18 cellular contexts compared by ENCODE assay signal in genomic region chr1:223109581-223110026, GRCh38. TPM values are rescaled to one million over a fixed set of nuclear protein-coding genes. Genes with fewer than 3 reads are reported as not detected.
DNase-seq lines count a peak whose midpoint lies in the region; ATAC-seq, FAIRE-seq and TF ChIP-seq lines count a peak whose summit lies in the region.
"Had no signal": no experiment of that assay in that cellular context is flagged by ENCODE, and none has a peak within 500 bp of the region (broad histone marks: within the 10 kb centered on the region; RNA-seq: fewer than 3 reads in every experiment).

No MANE protein-coding gene starts in this region.

- H3K27ac ChIP-seq in body of pancreas (peak overlapping the region; percentile 43 to 88 (median 68)), HepG2 (ENCODE audit: extremely low read length, insufficient read depth, low read length) (no peak overlapping the region)
- no peak overlapping the region for H3K27ac ChIP-seq in CD8-positive, alpha-beta memory T cell (ENCODE audit: low read depth, low read length)
- H3K27ac ChIP-seq: sigmoid colon, tibial artery had no signal

- peak overlapping the region in 1 of 8 donors; percentile 68 for H3K27ac Mint-ChIP-seq in CD8-positive, alpha-beta memory T cell
- H3K27ac Mint-ChIP-seq: activated CD4-positive, alpha-beta T cell treated with anti-CD3 and anti-CD28 coated beads, Interleukin-2, amount 10 ng/mL, durations not matched to agents 24 days and 14 days had no signal

- no peak for FAIRE-seq in HepG2 (lab: Jason Lieb, UNC)
- FAIRE-seq: H54 had no signal

- no peak overlapping the region for H3K4me3 Mint-ChIP-seq in CD8-positive, alpha-beta memory T cell
- H3K4me3 Mint-ChIP-seq: activated CD4-positive, alpha-beta T cell treated with anti-CD3 and anti-CD28 coated beads, Interleukin-2, amount 10 ng/mL, durations not matched to agents 24 days and 14 days had no signal

- TF ChIP-seq EP300 in HepG2 (IDR thresholded peaks at IDR 0.05; ENCODE audit: low read depth in 2 of 2, low read length in 2 of 2) (peak; percentile 43 to 49; a peak in 1 of 4 replicates), HepG2 (CRISPR knock-in tag; IDR thresholded peaks at IDR 0.05; ENCODE audit: borderline replicate concordance) (no peak)

- no peaks in the 10 kb centered on the region for H3K9me3 ChIP-seq in body of pancreas
- no peaks in the 10 kb centered on the region for H3K9me3 ChIP-seq in HepG2 (ENCODE audit: low read length)
- H3K9me3 ChIP-seq in CD8-positive, alpha-beta memory T cell (ENCODE audit: low read length): no peaks in the 10 kb centered on the region
- H3K9me3 ChIP-seq: sigmoid colon, tibial artery had no signal

- ATAC-seq in body of pancreas (peak; percentile 92), HepG2 (peak; percentile 86)

- TF ChIP-seq CTCF in body of pancreas (IDR thresholded peaks at IDR 0.05) (no peak), HepG2 (CRISPR knock-in tag; IDR thresholded peaks at IDR 0.05) (no peak)

- POLR2A ChIA-PET in HepG2 (lab: Yijun Ruan, JAX): no interaction called here
- POLR2A ChIA-PET in CD8-positive, alpha-beta memory T cell (lab: Charles Lee): no interaction called here

- peak overlapping the region; percentile 46 for H3K4me2 ChIP-seq in HepG2 (ENCODE audit: low read depth, low read length)

- H3K79me2 ChIP-seq in HepG2 (ENCODE audit: insufficient read depth, low read length): no peaks in the 10 kb centered on the region

- BruUV-seq in HepG2 (replicated peaks; lab: Mats Ljungman, UMichigan): no TSS peak

- no peak for TF ChIP-seq RAD21 in HepG2 (CRISPR knock-in tag; IDR thresholded peaks at IDR 0.05)

- peaks cover 0 to 2% (median 0%) of the 10 kb centered on the region in 3 donors for H3K36me3 Mint-ChIP-seq in CD8-positive, alpha-beta memory T cell

- H3K27me3 Mint-ChIP-seq in CD8-positive, alpha-beta memory T cell: peaks cover 5 to 31% of the 10 kb centered on the region in 2 donors

- no peak overlapping the region for H2AFZ ChIP-seq in HepG2 (ENCODE audit: low read length)

- in situ Hi-C loops in HepG2 (cut with HindIII; ENCODE audit: extremely low pct_ligation_motif_present, low pct_unique_long_range_greater_than_20kb): no loop called here

- no peaks in the 10 kb centered on the region for H3K4me1 Mint-ChIP-seq in CD8-positive, alpha-beta memory T cell

- TF ChIP-seq POLR2A in body of pancreas (IDR thresholded peaks at IDR 0.05) (peak in 1 of 3 donors; percentile 6), HepG2 (IDR thresholded peaks at IDR 0.05; ENCODE audit: insufficient read depth in 1 of 2, low read depth in 2 of 2, low read length in 2 of 2) (no peak)

- H3K4me3 ChIP-seq in body of pancreas: no peak overlapping the region
- no peak overlapping the region for H3K4me3 ChIP-seq in HepG2 (replicated peaks in 1 of 3; ENCODE audit: insufficient read depth in 1 of 3, low read depth in 2 of 3, low read length in 3 of 3)
- H3K4me3 ChIP-seq in CD8-positive, alpha-beta memory T cell (ENCODE audit: low read length): no peak overlapping the region
- H3K4me3 ChIP-seq: sigmoid colon, tibial artery had no signal

- H3K27me3 ChIP-seq in body of pancreas (no peaks in the 10 kb centered on the region), HepG2 (ENCODE audit: control insufficient read depth in 1 of 2, insufficient read depth in 2 of 2, low read length in 2 of 2) (peaks cover 1 to 14% of the 10 kb centered on the region in 2 experiments; a peak in 1 of 5 replicates)
- no peaks in the 10 kb centered on the region for H3K27me3 ChIP-seq in CD8-positive, alpha-beta memory T cell (ENCODE audit: insufficient read depth, low read length, poor library complexity, severe bottlenecking)
- H3K27me3 ChIP-seq: sigmoid colon, tibial artery had no signal

- H3K4me1 ChIP-seq in body of pancreas: peaks cover 26% of the 10 kb centered on the region
- peaks cover 21% of the 10 kb centered on the region for H3K4me1 ChIP-seq in HepG2 (ENCODE audit: insufficient read depth, low read length)
- H3K4me1 ChIP-seq in CD8-positive, alpha-beta memory T cell (ENCODE audit: insufficient read depth, low read length): no peaks in the 10 kb centered on the region
- H3K4me1 ChIP-seq: tibial artery had no signal

- H3K36me3 ChIP-seq in body of pancreas (replicated peaks in 1 of 2; ENCODE audit: insufficient read depth in 1 of 2, low read depth in 2 of 2): no peaks in the 10 kb centered on the region
- no peaks in the 10 kb centered on the region for H3K36me3 ChIP-seq in HepG2 (replicated peaks in 1 of 2; ENCODE audit: control insufficient read depth in 1 of 2, insufficient read depth in 2 of 2, low read length in 2 of 2)
- H3K36me3 ChIP-seq in CD8-positive, alpha-beta memory T cell (ENCODE audit: insufficient read depth, low read length): no peaks in the 10 kb centered on the region
- H3K36me3 ChIP-seq: sigmoid colon, tibial artery had no signal

- intact Hi-C loops in body of pancreas (cut with DNase I) (no loop called here), HepG2 (cut with micrococcal nuclease; ENCODE audit: unreplicated experiment) (no loop called here)

- 27 to 46% methylated on average over 3 of the region's 3 CpGs for WGBS in body of pancreas, 2 donors
- 9% methylated on average over 3 of the region's 3 CpGs for WGBS in HepG2 (ENCODE audit: low lambda C conversion rate)

- H3K9ac ChIP-seq in HepG2 (ENCODE audit: insufficient read depth, low read depth, low read length): no peak overlapping the region

- no peaks in the 10 kb centered on the region for H4K20me1 ChIP-seq in HepG2 (ENCODE audit: insufficient read depth, low read length)

- no peaks in the 10 kb centered on the region for H3K9me3 Mint-ChIP-seq in CD8-positive, alpha-beta memory T cell
- H3K9me3 Mint-ChIP-seq: activated CD4-positive, alpha-beta T cell treated with anti-CD3 and anti-CD28 coated beads, Interleukin-2, amount 10 ng/mL, durations not matched to agents 24 days and 14 days had no signal

- CTCF ChIA-PET in HepG2 (lab: Yijun Ruan, JAX; ENCODE audit: low intra/inter-chr PET ratio, low total read pairs): no interaction called here
- CTCF ChIA-PET in CD8-positive, alpha-beta memory T cell (lab: Charles Lee): interaction anchor here (0.9 to 1.0 kb wide), 2 partner anchors 15 to 24 kb away, joined by 3 to 4 read pairs; no protein-coding TSS in a partner anchor

- DNase-seq in stimulated activated CD4-positive, alpha-beta T cell treated with anti-CD3 and anti-CD28 coated beads, Interleukin-1b, Interleukin-23, amount 100 ng/mL, for 48 hours: peak; percentile 12
- DNase-seq in stimulated activated CD4-positive, alpha-beta T cell treated with anti-CD3 and anti-CD28 coated beads, Interleukin-2, amount 100 ng/mL, for 24 hours: no peak
- DNase-seq in body of pancreas (peak; percentile 43 to 87 (median 64)), HepG2 (ENCODE audit: low spot score) (peak; percentile 74), NCI-H1092 treated with DMSO at 0.1 percent for 48 hours (lab: John Stamatoyannopoulos, UW) (no peak), NCI-H2171 treated with DMSO at 0.1 percent for 48 hours (lab: John Stamatoyannopoulos, UW) (no peak)
- no peak for DNase-seq in CD8-positive, alpha-beta memory T cell
- no peak for DNase-seq in activated T-cell treated with anti-CD3 and anti-CD28 coated beads, Interleukin-2, amount 50 U/mL, for 1 hour
- DNase-seq: activated CD4-positive, alpha-beta T cell treated with anti-CD3 and anti-CD28 coated beads, Interleukin-2, amount 10 ng/mL, durations not matched to agents 24 days and 14 days; Kasumi-1; NCI-H1694 treated with DMSO at 0.1 percent for 48 hours; NCI-H446 treated with DMSO at 0.1 percent for 48 hours; SIG-M5; sigmoid colon; stimulated activated CD4-positive, alpha-beta T cell treated with anti-CD3 and anti-CD28 coated beads, Interleukin-4, amount 100 ng/mL, for 24 hours; stimulated activated CD8-positive, alpha-beta memory T cell treated with anti-CD3 and anti-CD28 coated beads, Interleukin-4, amount 100 ng/mL, for 48 hours had no signal

TF ChIP-seq in HepG2, 621 proteins besides CTCF, POLR2A, EP300 and RAD21 (continues in another document):
- TF ChIP-seq HMGA1 (CRISPR knock-in tag; conservative IDR thresholded peaks at IDR 0.05): no peak

RNA-seq across cellular contexts. Expression of gene TLR5, which starts 33.4 kb away (rescaled TPM):
- total RNA-seq in body of pancreas: 10 to 100 TPM in 1 of 2 donors, 1 to 10 TPM in 1; 8.2 to 10.1 TPM
- not detected in 2 replicates for total RNA-seq in HepG2 (2016; rRNA removed; fragmentation: Illumina TruSeq; extraction: Trizol)
- not detected in 2 replicates for total RNA-seq in HepG2 (2016; cell fraction: cytosol; rRNA removed; fragmentation: Illumina TruSeq; extraction: Trizol; ENCODE audit: low read depth)
- not detected in 2 replicates for total RNA-seq in HepG2 (2016; cell fraction: insoluble cytoplasmic fraction; rRNA removed; fragmentation: Illumina TruSeq; extraction: Trizol)
- not detected in 2 replicates for total RNA-seq in HepG2 (2016; cell fraction: membrane; rRNA removed; fragmentation: Illumina TruSeq; extraction: Trizol)
- not detected in 2 replicates for total RNA-seq in HepG2 (2016; cell fraction: nucleus; rRNA removed; fragmentation: Illumina TruSeq; extraction: Trizol)
- polyA plus RNA-seq in HepG2 (2011; rRNA removed): not detected in 2 replicates
- not detected in 2 replicates for polyA plus RNA-seq in HepG2 (2011; cell fraction: cytosol; rRNA removed)
- polyA plus RNA-seq in HepG2 (2011; cell fraction: nucleus; rRNA removed): not detected in 2 replicates
- not detected in 2 replicates for polyA plus RNA-seq in HepG2 (2012)
- polyA plus RNA-seq in HepG2 (2016; cell fraction: cytosol; fragmentation: Illumina TruSeq; extraction: Trizol; ENCODE audit: low read depth): not detected in 2 replicates
- not detected in 2 replicates for polyA plus RNA-seq in HepG2 (2016; cell fraction: insoluble cytoplasmic fraction; fragmentation: Illumina TruSeq; extraction: Trizol; ENCODE audit: low read depth)
- not detected in 2 replicates for polyA plus RNA-seq in HepG2 (2016; cell fraction: membrane; fragmentation: Illumina TruSeq; extraction: Trizol; ENCODE audit: low read depth)
- polyA plus RNA-seq in HepG2 (2016; cell fraction: nucleus; fragmentation: Illumina TruSeq; extraction: Trizol; ENCODE audit: insufficient read depth, low read depth): not detected in 2 replicates
- polyA minus RNA-seq in HepG2 (2011; rRNA and poly(A)+ RNA removed; ENCODE audit: low replicate concordance): 0.05 TPM in 1 of 2 replicates, not detected in the other
- not detected in 2 replicates for polyA minus RNA-seq in HepG2 (2011; cell fraction: cytosol; rRNA and poly(A)+ RNA removed)
- not detected in 2 replicates for polyA minus RNA-seq in HepG2 (2011; cell fraction: nucleus; rRNA and poly(A)+ RNA removed)
- total RNA-seq in CD8-positive, alpha-beta memory T cell: under 1 TPM; 0.22 to 0.46 TPM
- 0.71 TPM for polyA plus RNA-seq in CD8-positive, alpha-beta memory T cell
- total RNA-seq: activated CD4-positive, alpha-beta T cell treated with anti-CD3 and anti-CD28 coated beads, Interleukin-2, amount 10 ng/mL, durations not matched to agents 24 days and 14 days had no signal

Comparison
In these comparisons a context has a peak if more than half of its experiments do, and no peak if none do; other contexts are left out.
1. DNase-seq: peak in stimulated activated CD4-positive, alpha-beta T cell treated with anti-CD3 and anti-CD28 coated beads, Interleukin-1b, Interleukin-23, amount 100 ng/mL, for 48 hours (single experiment), body of pancreas (4 of 4) and HepG2 (single experiment); none in stimulated activated CD4-positive, alpha-beta T cell treated with anti-CD3 and anti-CD28 coated beads, Interleukin-2, amount 100 ng/mL, for 24 hours (0 of 2), CD8-positive, alpha-beta memory T cell (0 of 5), NCI-H1092 treated with DMSO at 0.1 percent for 48 hours (single experiment), activated T-cell treated with anti-CD3 and anti-CD28 coated beads, Interleukin-2, amount 50 U/mL, for 1 hour (single experiment) and NCI-H2171 treated with DMSO at 0.1 percent for 48 hours (single experiment).
2. H3K27ac ChIP-seq: peak in body of pancreas (4 of 4); none in HepG2 (single experiment) and CD8-positive, alpha-beta memory T cell (single experiment).
3. RNA of gene TLR5, which starts 33.4 kb away (total RNA-seq): 8.2 to 10.1 TPM in body of pancreas; 0.22 to 0.46 TPM in CD8-positive, alpha-beta memory T cell and not detected in HepG2; every median in the first group is over 4 times any median in the second.